Comparison of ENCODE assay signal across 8 cellular contexts in genomic region chr19:662207-662961, GRCh38. TPM values are rescaled to one million over a fixed set of nuclear protein-coding genes. Genes with fewer than 3 reads are reported as not detected.
A peak's percentile ranks its signal among the peaks of the same experiment; 100 is the strongest.
DNase-seq lines count a peak whose midpoint lies in the region; ATAC-seq and TF ChIP-seq lines count a peak whose summit lies in the region.

No MANE protein-coding gene starts in this region.

- peaks cover 55% of the 10 kb centered on the region for H3K79me2 ChIP-seq in PC-9 (ENCODE audit: low read depth)

- no peaks in the 10 kb centered on the region; the same call in 1 of the 2 replicates for H3K36me3 ChIP-seq in ES-I3 (ENCODE audit: insufficient read depth, low read length)
- peaks cover 0 to 33% of the 10 kb centered on the region in 2 experiments; a peak in 1 of 3 replicates for H3K36me3 ChIP-seq in HEK293 (ENCODE audit: control insufficient read depth in 2 of 2, insufficient read depth in 1 of 2, low read length in 2 of 2)
- H3K36me3 ChIP-seq in PC-9 (ENCODE audit: low read depth) = 0 out of 2 replicates have a peak, but pooled peaks cover 4% of the 10 kb centered on the region
- no peaks in the 10 kb centered on the region for H3K36me3 ChIP-seq in left ventricle myocardium inferior
- peaks cover 7% of the 10 kb centered on the region for H3K36me3 ChIP-seq in skeletal muscle satellite cell (ENCODE audit: insufficient read depth, low read length)

- no peaks in the 10 kb centered on the region for H3K9me3 ChIP-seq in ES-I3 (ENCODE audit: control insufficient read depth, insufficient read depth, low read length)
- H3K9me3 ChIP-seq in HEK293 (ENCODE audit: control insufficient read depth, insufficient read depth, low read depth, low read length) = no peaks in the 10 kb centered on the region
- H3K9me3 ChIP-seq in PC-9 (ENCODE audit: insufficient read depth, low read depth) = no peaks in the 10 kb centered on the region
- no peaks in the 10 kb centered on the region for H3K9me3 ChIP-seq in left ventricle myocardium inferior (replicated peaks)
- H3K9me3 ChIP-seq in skeletal muscle satellite cell (replicated peaks; ENCODE audit: low read length) = no peaks in the 10 kb centered on the region

- H4K20me1 ChIP-seq in PC-9 (ENCODE audit: insufficient read depth) = peaks cover 46% of the 10 kb centered on the region

- CTCF ChIA-PET in HEK293 (lab: Yijun Ruan, JAX) (interaction anchor here (0.7 to 1.3 kb wide), 2 partner anchors 75 to 78 kb away, joined by 3 to 5 read pairs; no protein-coding TSS in a partner anchor), PC-9 (lab: Charles Lee) (interaction anchor here (0.7 kb wide), 1 partner anchor 582 kb away, joined by 12 read pairs; no protein-coding TSS in a partner anchor)

- TF ChIP-seq CTCF in HEK293 (tag by site-specific recombination; IDR thresholded peaks at IDR 0.05) (no peak), PC-9 (conservative IDR thresholded peaks at IDR 0.05) (no peak), left ventricle myocardium inferior (IDR thresholded peaks at IDR 0.05; ENCODE audit: borderline replicate concordance) (no peak)

- H3F3A ChIP-seq in PC-9 (ENCODE audit: insufficient read depth, low read depth) = peaks cover 8% of the 10 kb centered on the region

- H3K27me3 ChIP-seq in PC-9 (ENCODE audit: insufficient read depth, low read depth) (no peaks in the 10 kb centered on the region), left ventricle myocardium inferior (ENCODE audit: low read depth) (no peaks in the 10 kb centered on the region), skeletal muscle satellite cell (ENCODE audit: control insufficient read depth, insufficient read depth, low read length) (no peaks in the 10 kb centered on the region)

- BruUV-seq in PC-9 (replicated peaks; lab: Mats Ljungman, UMichigan) = TSS peak; percentile 58

- peak; percentile 52 to 60 for DNase-seq in PC-9
- peak; percentile 77 for DNase-seq in activated gamma-delta T cell treated with Interleukin-2 at 50 U/mL for 16 hours
- DNase-seq in left ventricle myocardium inferior = no peak
- no peak for DNase-seq in DMS153 (lab: John Stamatoyannopoulos, UW)

- ATAC-seq in GM21515 (IDR thresholded peaks at IDR 0.05; ENCODE audit: unreplicated experiment) = no peak

- no peaks in the 10 kb centered on the region for H3K4me1 ChIP-seq in ES-I3 (ENCODE audit: insufficient read depth, low read length)
- peaks cover 9% of the 10 kb centered on the region for H3K4me1 ChIP-seq in HEK293 (ENCODE audit: control insufficient read depth, insufficient read depth, low read length)
- H3K4me1 ChIP-seq in PC-9 (replicated peaks; ENCODE audit: insufficient read depth) = peaks cover 14% of the 10 kb centered on the region
- H3K4me1 ChIP-seq in left ventricle myocardium inferior = peaks cover 76% of the 10 kb centered on the region
- peaks cover 56% of the 10 kb centered on the region for H3K4me1 ChIP-seq in skeletal muscle satellite cell (ENCODE audit: control insufficient read depth, insufficient read depth, low read length)

- H3K27ac ChIP-seq in HEK293 (ENCODE audit: extremely low read depth, low read depth, low read length) = peak overlapping the region; percentile 94
- peak overlapping the region; percentile 61 for H3K27ac ChIP-seq in PC-9
- H3K27ac ChIP-seq in left ventricle myocardium inferior (replicated peaks) = peak overlapping the region; percentile 90

- intact Hi-C loops in PC-9 (cut with micrococcal nuclease; ENCODE audit: unreplicated experiment) (loop anchor here (2.0 to 10.0 kb wide), 4 partner anchors 75 to 262 kb away; partner anchors contain the start of genes ARID3A, HCN2 and MISP), left ventricle myocardium inferior (cut with micrococcal nuclease) (no loop called here)

- H3K4me2 ChIP-seq in PC-9 = peak overlapping the region; percentile 100
- peak overlapping the region; percentile 100 for H3K4me2 ChIP-seq in skeletal muscle satellite cell (ENCODE audit: low read length)

- H2AFZ ChIP-seq in PC-9 = no peak overlapping the region

- peak overlapping the region; percentile 90 for H3K9ac ChIP-seq in ES-I3 (ENCODE audit: low read depth, low read length)
- H3K9ac ChIP-seq in skeletal muscle satellite cell (ENCODE audit: low read depth, low read length) = peak overlapping the region; percentile 99

- H3K4me3 ChIP-seq in HEK293 (ENCODE audit: low read depth, low read length) (peak overlapping the region; percentile 86), PC-9 (peak overlapping the region; percentile 99), left ventricle myocardium inferior (peak overlapping the region; percentile 100), skeletal muscle satellite cell (ENCODE audit: low read length) (peak overlapping the region; percentile 95)

- no peaks in the 10 kb centered on the region for H3K9me2 ChIP-seq in PC-9 (ENCODE audit: insufficient read depth)

- POLR2A ChIA-PET in HEK293 (lab: Yijun Ruan, JAX) = interaction anchor here (0.5 to 1.5 kb wide), 8 partner anchors 13 to 1806 kb away, joined by 3 to 8 read pairs (median 4); partner anchors contain the start of gene WDR18
- POLR2A ChIA-PET in PC-9 (lab: Charles Lee; ENCODE audit: unreplicated experiment) = no interaction called here

TF ChIP-seq in HEK293, 187 proteins besides CTCF, POLR2A, EP300 and RAD21 (continues in another document):
- TF ChIP-seq, protein P1, sequence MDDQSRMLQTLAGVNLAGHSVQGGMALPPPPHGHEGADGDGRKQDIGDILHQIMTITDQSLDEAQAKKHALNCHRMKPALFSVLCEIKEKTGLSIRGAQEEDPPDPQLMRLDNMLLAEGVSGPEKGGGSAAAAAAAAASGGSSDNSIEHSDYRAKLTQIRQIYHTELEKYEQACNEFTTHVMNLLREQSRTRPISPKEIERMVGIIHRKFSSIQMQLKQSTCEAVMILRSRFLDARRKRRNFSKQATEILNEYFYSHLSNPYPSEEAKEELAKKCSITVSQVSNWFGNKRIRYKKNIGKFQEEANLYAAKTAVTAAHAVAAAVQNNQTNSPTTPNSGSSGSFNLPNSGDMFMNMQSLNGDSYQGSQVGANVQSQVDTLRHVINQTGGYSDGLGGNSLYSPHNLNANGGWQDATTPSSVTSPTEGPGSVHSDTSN (CRISPR knock-in tag; IDR thresholded peaks at IDR 0.05) = no peak
- TF ChIP-seq KLF1 (tag by site-specific recombination; IDR thresholded peaks at IDR 0.05) (peak; percentile 46; the same call in 1 of the 2 replicates), ZNF2 (tag by site-specific recombination; IDR thresholded peaks at IDR 0.05) (no peak), ZNF366 (tag by site-specific recombination; conservative IDR thresholded peaks at IDR 0.05) (no peak), GLI2 (tag by site-specific recombination; IDR thresholded peaks at IDR 0.05; ENCODE audit: borderline replicate concordance, low read depth) (no peak), ZNF10 (tag by site-specific recombination; IDR thresholded peaks at IDR 0.05) (no peak), GLIS2 (tag by site-specific recombination; IDR thresholded peaks at IDR 0.05) (no peak), ZBTB26 (tag by site-specific recombination; optimal IDR thresholded peaks at IDR 0.05) (peak; percentile 65), ZNF664 (tag by site-specific recombination; IDR thresholded peaks at IDR 0.05) (no peak), OSR2 (tag by site-specific recombination; IDR thresholded peaks at IDR 0.05) (no peak)
- TF ChIP-seq, protein P2, sequence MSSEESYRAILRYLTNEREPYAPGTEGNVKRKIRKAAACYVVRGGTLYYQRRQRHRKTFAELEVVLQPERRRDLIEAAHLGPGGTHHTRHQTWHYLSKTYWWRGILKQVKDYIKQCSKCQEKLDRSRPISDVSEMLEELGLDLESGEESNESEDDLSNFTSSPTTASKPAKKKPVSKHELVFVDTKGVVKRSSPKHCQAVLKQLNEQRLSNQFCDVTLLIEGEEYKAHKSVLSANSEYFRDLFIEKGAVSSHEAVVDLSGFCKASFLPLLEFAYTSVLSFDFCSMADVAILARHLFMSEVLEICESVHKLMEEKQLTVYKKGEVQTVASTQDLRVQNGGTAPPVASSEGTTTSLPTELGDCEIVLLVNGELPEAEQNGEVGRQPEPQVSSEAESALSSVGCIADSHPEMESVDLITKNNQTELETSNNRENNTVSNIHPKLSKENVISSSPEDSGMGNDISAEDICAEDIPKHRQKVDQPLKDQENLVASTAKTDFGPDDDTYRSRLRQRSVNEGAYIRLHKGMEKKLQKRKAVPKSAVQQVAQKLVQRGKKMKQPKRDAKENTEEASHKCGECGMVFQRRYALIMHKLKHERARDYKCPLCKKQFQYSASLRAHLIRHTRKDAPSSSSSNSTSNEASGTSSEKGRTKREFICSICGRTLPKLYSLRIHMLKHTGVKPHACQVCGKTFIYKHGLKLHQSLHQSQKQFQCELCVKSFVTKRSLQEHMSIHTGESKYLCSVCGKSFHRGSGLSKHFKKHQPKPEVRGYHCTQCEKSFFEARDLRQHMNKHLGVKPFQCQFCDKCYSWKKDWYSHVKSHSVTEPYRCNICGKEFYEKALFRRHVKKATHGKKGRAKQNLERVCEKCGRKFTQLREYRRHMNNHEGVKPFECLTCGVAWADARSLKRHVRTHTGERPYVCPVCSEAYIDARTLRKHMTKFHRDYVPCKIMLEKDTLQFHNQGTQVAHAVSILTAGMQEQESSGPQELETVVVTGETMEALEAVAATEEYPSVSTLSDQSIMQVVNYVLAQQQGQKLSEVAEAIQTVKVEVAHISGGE (tag by site-specific recombination; conservative IDR thresholded peaks at IDR 0.05; ENCODE audit: low read depth) = peak; percentile 22; the same call in 1 of the 2 replicates

RNA-seq across cellular contexts. Expression of gene RNF126, which starts 0.6 kb away (rescaled TPM):
- total RNA-seq in PC-9 (2021) (54.4 and 63.7 TPM in 2 replicates), left ventricle myocardium inferior (25.5 TPM)
- total RNA-seq in skeletal muscle satellite cell (2012; rRNA removed) = 55.8 and 70.8 TPM in 2 replicates

RNA-seq across cellular contexts. Expression of gene FSTL3, which starts 13.8 kb away (rescaled TPM):
- total RNA-seq in PC-9 (2021) (40.9 and 85.1 TPM in 2 replicates), left ventricle myocardium inferior (56.1 TPM)
- 32.2 and 166 TPM in 2 replicates for total RNA-seq in skeletal muscle satellite cell (2012; rRNA removed)

RNA-seq across cellular contexts. Expression of gene FGF22, which starts 22.7 kb away (rescaled TPM):
- total RNA-seq in PC-9 (2021) (0.35 TPM in 1 of 2 replicates, not detected in the other), left ventricle myocardium inferior (not detected)
- total RNA-seq in skeletal muscle satellite cell (2012; rRNA removed) = 0.44 TPM in 1 of 2 replicates, not detected in the other

RNA-seq across cellular contexts. Expression of gene POLRMT, which starts 29.0 kb away (rescaled TPM):
- total RNA-seq in PC-9 (2021) = 46.4 and 57.1 TPM in 2 replicates
- 54.3 TPM for total RNA-seq in left ventricle myocardium inferior
- 39.8 and 40.0 TPM in 2 replicates for total RNA-seq in skeletal muscle satellite cell (2012; rRNA removed)

RNA-seq across cellular contexts. Expression of gene PRSS57, which starts 32.9 kb away (rescaled TPM):
- total RNA-seq in PC-9 (2021) (not detected in 2 replicates), left ventricle myocardium inferior (not detected)
- total RNA-seq in skeletal muscle satellite cell (2012; rRNA removed) = not detected in 2 replicates

Comparison
In these comparisons a context has a peak if more than half of its experiments do, and no peak if none do; other contexts are left out.
1. DNase-seq: peak in PC-9 (2 of 2) and activated gamma-delta T cell treated with Interleukin-2 at 50 U/mL for 16 hours (single experiment); none in left ventricle myocardium inferior (single experiment) and DMS153 (single experiment).
2. Peak in every context shown above with its lines, with median percentiles within 50 percentile points of each other: H3K27ac ChIP-seq and H3K4me3 ChIP-seq.